1 cellular context compared by ENCODE assay signal in genomic region chr4:1794809-1795303, GRCh38.
TF ChIP-seq lines count a peak whose summit lies in the region.

No MANE protein-coding gene starts in this region.

TF ChIP-seq in K562, 482 proteins besides CTCF, POLR2A, EP300 and RAD21 (continued from another document and continues in another):
- TF ChIP-seq, protein P1, sequence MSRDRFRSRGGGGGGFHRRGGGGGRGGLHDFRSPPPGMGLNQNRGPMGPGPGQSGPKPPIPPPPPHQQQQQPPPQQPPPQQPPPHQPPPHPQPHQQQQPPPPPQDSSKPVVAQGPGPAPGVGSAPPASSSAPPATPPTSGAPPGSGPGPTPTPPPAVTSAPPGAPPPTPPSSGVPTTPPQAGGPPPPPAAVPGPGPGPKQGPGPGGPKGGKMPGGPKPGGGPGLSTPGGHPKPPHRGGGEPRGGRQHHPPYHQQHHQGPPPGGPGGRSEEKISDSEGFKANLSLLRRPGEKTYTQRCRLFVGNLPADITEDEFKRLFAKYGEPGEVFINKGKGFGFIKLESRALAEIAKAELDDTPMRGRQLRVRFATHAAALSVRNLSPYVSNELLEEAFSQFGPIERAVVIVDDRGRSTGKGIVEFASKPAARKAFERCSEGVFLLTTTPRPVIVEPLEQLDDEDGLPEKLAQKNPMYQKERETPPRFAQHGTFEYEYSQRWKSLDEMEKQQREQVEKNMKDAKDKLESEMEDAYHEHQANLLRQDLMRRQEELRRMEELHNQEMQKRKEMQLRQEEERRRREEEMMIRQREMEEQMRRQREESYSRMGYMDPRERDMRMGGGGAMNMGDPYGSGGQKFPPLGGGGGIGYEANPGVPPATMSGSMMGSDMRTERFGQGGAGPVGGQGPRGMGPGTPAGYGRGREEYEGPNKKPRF (IDR thresholded peaks at IDR 0.05; ENCODE audit: low read depth, low read length) = no peak
- TF ChIP-seq AFF4 (CRISPR knock-in tag; IDR thresholded peaks at IDR 0.05) (no peak), CCNT2 (IDR thresholded peaks at IDR 0.05; ENCODE audit: borderline replicate concordance, extremely low read depth, insufficient read length, low read depth, low read length) (peak; percentile 21), E2F1 (CRISPR knock-in tag; IDR thresholded peaks at IDR 0.05) (no peak), BHLHE40 (IDR thresholded peaks at IDR 0.05; ENCODE audit: low read length) (no peak), MAZ (CRISPR knock-in tag; conservative IDR thresholded peaks at IDR 0.05 in 1 of 2, IDR thresholded peaks at IDR 0.05 in 1 of 2) (no peak), SIN3B (IDR thresholded peaks at IDR 0.05; ENCODE audit: low read depth) (peak; percentile 38; the same call in 1 of the 2 replicates), RBBP5 (IDR thresholded peaks at IDR 0.05; ENCODE audit: borderline replicate concordance, insufficient read depth, low read length, poor library complexity, severe bottlenecking) (peak; percentile 31), GTF2A2 (tag; IDR thresholded peaks at IDR 0.05) (no peak), LEF1 (IDR thresholded peaks at IDR 0.05) (no peak), UBTF (IDR thresholded peaks at IDR 0.05; ENCODE audit: borderline replicate concordance in 1 of 2, low read depth in 2 of 2, low read length in 2 of 2) (peak in 1 of 2 experiments; percentile 63; a peak in 1 of 4 replicates), NFE2L1 (tag; IDR thresholded peaks at IDR 0.05; ENCODE audit: borderline replicate concordance, low read depth) (no peak), CREM (IDR thresholded peaks at IDR 0.05; ENCODE audit: low read depth) (peak; percentile 76), CTBP1 (IDR thresholded peaks at IDR 0.05; ENCODE audit: borderline replicate concordance) (peak; percentile 26; the same call in 1 of the 2 replicates), ZNF583 (CRISPR knock-in tag; IDR thresholded peaks at IDR 0.05) (no peak), CHD1 (IDR thresholded peaks at IDR 0.05; ENCODE audit: low read length) (peak; percentile 51), ZMIZ1 (IDR thresholded peaks at IDR 0.05; ENCODE audit: low read depth in 2 of 2, low read length in 2 of 2) (no peak), CXXC5 (CRISPR knock-in tag; IDR thresholded peaks at IDR 0.05) (peak; percentile 63), POLR2G (IDR thresholded peaks at IDR 0.05; ENCODE audit: low read depth, low read length) (0 out of 2 replicates have a peak, but pooled peaks have one; percentile 4), RBFOX2 (IDR thresholded peaks at IDR 0.05; ENCODE audit: low read depth, low read length) (peak; percentile 2; the same call in 1 of the 2 replicates), ZBTB7A (IDR thresholded peaks at IDR 0.05; ENCODE audit: borderline replicate concordance, control insufficient read depth, low read depth, low read length) (peak; percentile 87; the same call in 1 of the 2 replicates), MXI1 (IDR thresholded peaks at IDR 0.05; ENCODE audit: low read depth, low read length) (peak; percentile 40; the same call in 1 of the 2 replicates), CBX2 (IDR thresholded peaks at IDR 0.05; ENCODE audit: insufficient read depth, low read length, poor library complexity, severe bottlenecking) (no peak), ARID3A (IDR thresholded peaks at IDR 0.05; ENCODE audit: borderline replicate concordance, low read depth, low read length) (no peak), HNRNPH1 (optimal IDR thresholded peaks at IDR 0.05; ENCODE audit: low read depth, low read length) (no peak), L3MBTL2 (IDR thresholded peaks at IDR 0.05) (0 out of 2 replicates have a peak, but pooled peaks have one; percentile 22), HNRNPUL1 (IDR thresholded peaks at IDR 0.05; ENCODE audit: low read length) (no peak), YBX1 (IDR thresholded peaks at IDR 0.05) (no peak), NBN (IDR thresholded peaks at IDR 0.05; ENCODE audit: low read depth) (no peak), HMGN3 (IDR thresholded peaks at IDR 0.05; ENCODE audit: borderline replicate concordance, extremely low read depth, insufficient read length, low read depth, low read length) (peak; percentile 37)
- TF ChIP-seq, protein P2, sequence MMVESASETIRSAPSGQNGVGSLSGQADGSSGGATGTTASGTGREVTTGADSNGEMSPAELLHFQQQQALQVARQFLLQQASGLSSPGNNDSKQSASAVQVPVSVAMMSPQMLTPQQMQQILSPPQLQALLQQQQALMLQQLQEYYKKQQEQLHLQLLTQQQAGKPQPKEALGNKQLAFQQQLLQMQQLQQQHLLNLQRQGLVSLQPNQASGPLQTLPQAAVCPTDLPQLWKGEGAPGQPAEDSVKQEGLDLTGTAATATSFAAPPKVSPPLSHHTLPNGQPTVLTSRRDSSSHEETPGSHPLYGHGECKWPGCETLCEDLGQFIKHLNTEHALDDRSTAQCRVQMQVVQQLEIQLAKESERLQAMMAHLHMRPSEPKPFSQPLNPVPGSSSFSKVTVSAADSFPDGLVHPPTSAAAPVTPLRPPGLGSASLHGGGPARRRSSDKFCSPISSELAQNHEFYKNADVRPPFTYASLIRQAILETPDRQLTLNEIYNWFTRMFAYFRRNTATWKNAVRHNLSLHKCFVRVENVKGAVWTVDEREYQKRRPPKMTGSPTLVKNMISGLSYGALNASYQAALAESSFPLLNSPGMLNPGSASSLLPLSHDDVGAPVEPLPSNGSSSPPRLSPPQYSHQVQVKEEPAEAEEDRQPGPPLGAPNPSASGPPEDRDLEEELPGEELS (CRISPR knock-in tag; IDR thresholded peaks at IDR 0.05; ENCODE audit: borderline replicate concordance) = no peak
- TF ChIP-seq, protein P3, sequence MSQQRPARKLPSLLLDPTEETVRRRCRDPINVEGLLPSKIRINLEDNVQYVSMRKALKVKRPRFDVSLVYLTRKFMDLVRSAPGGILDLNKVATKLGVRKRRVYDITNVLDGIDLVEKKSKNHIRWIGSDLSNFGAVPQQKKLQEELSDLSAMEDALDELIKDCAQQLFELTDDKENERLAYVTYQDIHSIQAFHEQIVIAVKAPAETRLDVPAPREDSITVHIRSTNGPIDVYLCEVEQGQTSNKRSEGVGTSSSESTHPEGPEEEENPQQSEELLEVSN (IDR thresholded peaks at IDR 0.05; ENCODE audit: borderline replicate concordance in 1 of 2, extremely low read depth in 1 of 2, insufficient read depth in 1 of 2, insufficient read length in 1 of 2, low read depth in 1 of 2, low read length in 1 of 2, poor library complexity in 1 of 2, severe bottlenecking in 1 of 2) = peak in 1 of 2 experiments; percentile 37
- TF ChIP-seq, protein P4, sequence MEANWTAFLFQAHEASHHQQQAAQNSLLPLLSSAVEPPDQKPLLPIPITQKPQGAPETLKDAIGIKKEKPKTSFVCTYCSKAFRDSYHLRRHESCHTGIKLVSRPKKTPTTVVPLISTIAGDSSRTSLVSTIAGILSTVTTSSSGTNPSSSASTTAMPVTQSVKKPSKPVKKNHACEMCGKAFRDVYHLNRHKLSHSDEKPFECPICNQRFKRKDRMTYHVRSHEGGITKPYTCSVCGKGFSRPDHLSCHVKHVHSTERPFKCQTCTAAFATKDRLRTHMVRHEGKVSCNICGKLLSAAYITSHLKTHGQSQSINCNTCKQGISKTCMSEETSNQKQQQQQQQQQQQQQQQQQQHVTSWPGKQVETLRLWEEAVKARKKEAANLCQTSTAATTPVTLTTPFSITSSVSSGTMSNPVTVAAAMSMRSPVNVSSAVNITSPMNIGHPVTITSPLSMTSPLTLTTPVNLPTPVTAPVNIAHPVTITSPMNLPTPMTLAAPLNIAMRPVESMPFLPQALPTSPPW (CRISPR knock-in tag; IDR thresholded peaks at IDR 0.05) = peak; percentile 48
